28 cellular contexts compared by ENCODE assay signal in the genomic region with DNA sequence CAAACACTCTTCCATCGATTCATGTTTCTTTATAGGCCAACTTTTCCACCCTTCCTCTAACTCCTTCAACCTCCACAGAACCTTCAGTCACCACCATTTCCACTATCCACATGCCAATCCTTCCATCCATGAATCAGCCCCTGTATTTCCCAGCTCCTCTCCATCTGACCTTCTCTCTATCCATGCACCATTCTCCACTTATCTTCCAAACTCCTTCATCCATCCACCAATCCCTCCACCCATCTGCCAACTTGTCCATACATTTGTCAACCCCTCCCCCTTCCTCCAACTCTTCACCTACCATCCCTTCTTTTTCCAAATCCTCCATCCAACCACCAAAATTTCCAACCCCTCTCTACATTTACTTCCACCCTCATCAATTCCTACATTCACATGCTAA.
"Had no signal": no experiment of that assay in that cellular context is flagged by ENCODE, and none has a peak within 500 bp of the region (broad histone marks: within the 10 kb centered on the region; RNA-seq: fewer than 3 reads in every experiment).

No MANE protein-coding gene starts in this region.

- H3K27ac ChIP-seq: neural progenitor cell, ovary, parathyroid adenoma, psoas muscle, skin epidermis, suprapubic skin, testis, tibial artery, transverse colon, upper lobe of right lung, uterus had no signal

- H3K4me2 ChIP-seq: neural progenitor cell, smooth muscle cell had no signal

- H3K4me1 ChIP-seq: neural progenitor cell, psoas muscle, transverse colon, upper lobe of right lung, uterus had no signal

- H3K27me3 ChIP-seq: neural progenitor cell, ovary, spleen, suprapubic skin, testis, tibial artery, transverse colon, upper lobe of right lung, uterus had no signal

- H3K36me3 ChIP-seq: neural progenitor cell, ovary, spleen, suprapubic skin, tibial artery, transverse colon, upper lobe of right lung, uterus had no signal

- H3K9ac ChIP-seq: neural progenitor cell, parathyroid adenoma had no signal

- H3K9me3 ChIP-seq: ovary, psoas muscle, spleen, suprapubic skin, testis, tibial artery, transverse colon, upper lobe of right lung, uterus had no signal

- DNase-seq: natural killer cell; occipital lobe; ovary; posterior cingulate gyrus; psoas muscle; right cardiac atrium; spleen; stimulated activated CD4-positive, alpha-beta T cell treated with anti-CD3 and anti-CD28 coated beads, Interleukin-12 subunit alpha, Interleukin-12 subunit beta, amount 100 ng/mL, for 4 hours; stimulated activated CD4-positive, alpha-beta T cell treated with anti-CD3 and anti-CD28 coated beads, Interleukin-1b, Interleukin-23, amount 100 ng/mL, for 48 hours; stimulated activated CD4-positive, alpha-beta T cell treated with anti-CD3 and anti-CD28 coated beads, Interleukin-4, amount 100 ng/mL, for 1 hour; stimulated activated CD4-positive, alpha-beta T cell treated with anti-CD3 and anti-CD28 coated beads, Interleukin-4, amount 100 ng/mL, for 4 hours; stimulated activated CD8-positive, alpha-beta memory T cell treated with anti-CD3 and anti-CD28 coated beads, Interleukin-4, amount 100 ng/mL, for 48 hours; stimulated activated naive CD4-positive, alpha-beta T cell; stimulated activated naive CD8-positive, alpha-beta T cell treated with anti-CD3 and anti-CD28 coated beads, Interleukin-15, amount 100 ng/mL, for 72 hours; stimulated activated naive CD8-positive, alpha-beta T cell treated with anti-CD3 and anti-CD28 coated beads, Interleukin-15, Interleukin-2, amounts not matched to agents 100 U/mL and 50 U/mL, for 24 hours; substantia nigra; testis; tibial artery; transverse colon; upper lobe of right lung; uterus had no signal

- H3K79me2 ChIP-seq: parathyroid adenoma had no signal

- ATAC-seq: natural killer cell; right cardiac atrium; sciatic nerve; stimulated activated memory B cell treated with anti-CD40 and anti-IgM and Interleukin-4, amounts not matched to agents 10 μg/mL and 1 μg/mL and 100 μg/mL, for 72 hours; stimulated activated naive CD8-positive, alpha-beta T cell treated with anti-CD3 and anti-CD28 coated beads, Interleukin-15, amount 100 ng/mL, for 72 hours; stimulated activated naive CD8-positive, alpha-beta T cell treated with anti-CD3 and anti-CD28 coated beads, Interleukin-15, Interleukin-2, amounts not matched to agents 100 U/mL and 50 U/mL, for 24 hours had no signal

- H2AFZ ChIP-seq: neural progenitor cell, parathyroid adenoma had no signal

- H3K4me3 ChIP-seq: neural progenitor cell, ovary, psoas muscle, skin epidermis, smooth muscle cell, spleen, suprapubic skin, testis, tibial artery, transverse colon, upper lobe of right lung, uterus had no signal
